3 cellular contexts compared by ENCODE assay signal in genomic region chr19:8352845-8353244, GRCh38. TPM values are rescaled to one million over a fixed set of nuclear protein-coding genes. Genes with fewer than 3 reads are reported as not detected.
"Had no signal": no experiment of that assay in that cellular context is flagged by ENCODE, and none has a peak within 500 bp of the region (broad histone marks: within the 10 kb centered on the region; RNA-seq: fewer than 3 reads in every experiment).

No MANE protein-coding gene starts in this region.

RNA-seq across cellular contexts. Expression of gene ANGPTL4, which starts 11.1 kb away (rescaled TPM):
- total RNA-seq: activated CD4-positive, alpha-beta T cell treated with anti-CD3 and anti-CD28 coated beads, Interleukin-2, amount 10 ng/mL, durations not matched to agents 7 days and 5 days; myocyte; SK-MEL-5 had no signal
